In the genomic region with DNA sequence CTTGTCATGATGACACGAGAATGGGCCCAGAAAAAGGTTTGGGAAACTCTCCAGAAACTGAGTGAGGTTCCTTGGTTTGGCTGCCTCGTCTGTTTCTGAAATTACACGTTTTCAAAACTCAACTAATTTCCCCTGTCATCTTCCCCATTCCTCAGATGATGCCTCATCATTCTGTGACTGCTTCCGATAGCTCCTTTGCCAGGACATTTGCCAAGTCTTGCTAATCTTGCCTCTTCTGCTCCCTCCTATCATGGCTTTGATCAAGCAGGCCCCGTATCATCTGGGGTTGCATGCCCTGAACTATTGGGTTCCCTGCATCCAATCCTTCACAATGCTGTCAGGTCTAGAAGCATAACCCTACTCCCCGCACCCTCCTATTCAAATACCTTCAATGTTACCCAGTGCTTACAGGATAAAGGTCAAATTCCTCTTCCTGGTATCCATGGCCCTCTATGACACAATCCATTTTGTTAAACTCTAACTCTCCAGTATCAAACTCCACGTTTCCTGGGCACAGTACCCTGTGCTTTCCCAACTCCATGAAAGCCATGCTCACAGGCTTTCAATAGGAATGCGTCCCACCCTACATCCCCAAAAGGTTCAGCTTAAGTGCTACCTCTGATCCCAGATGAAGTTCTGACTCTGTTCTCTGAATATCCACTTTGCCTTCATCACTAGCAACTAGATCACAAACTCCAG, we compare ENCODE assay signal across 8 cellular contexts. TPM values are rescaled to one million over a fixed set of nuclear protein-coding genes. Genes with fewer than 3 reads are reported as not detected.
DNase-seq lines count a peak whose midpoint lies in the region; ATAC-seq and TF ChIP-seq lines count a peak whose summit lies in the region.

No MANE protein-coding gene starts in this region.

- H3K23me2 ChIP-seq in H9 (ENCODE audit: insufficient read length, low read depth, low read length, poor library complexity, severe bottlenecking), result no peaks in the 10 kb centered on the region

- no peak overlapping the region for H3T11ph ChIP-seq in H9 (ENCODE audit: low read length)

- WGBS in H9 (ENCODE audit: extremely low coverage, insufficient read length, low lambda C conversion rate), result no CpG with 5 or more reads among the region's 8 CpGs

- no peak overlapping the region for H3K4me3 Mint-ChIP-seq in H9
- no peak overlapping the region for H3K4me3 Mint-ChIP-seq in activated T-helper 2 cell treated with anti-CD3 and anti-CD28 coated beads, Interferon-gamma antibody, Interleukin-2, Interleukin-4, amounts not matched to agents 10 μg/mL and 5 μg/mL and 100 μg/mL, durations not matched to agents 14 hours and 24 hours and 36 hours (ENCODE audit: low read depth)

- H2BK120ac ChIP-seq in H9 (ENCODE audit: low read depth, low read length, poor library complexity, severe bottlenecking), result no peak overlapping the region

- H4K5ac ChIP-seq in H9 (ENCODE audit: insufficient read length, low read depth, low read length), result no peak overlapping the region

- H2BK5ac ChIP-seq in H9 (ENCODE audit: insufficient read length, low read length), result no peak overlapping the region

- H3K56ac ChIP-seq in H9 (ENCODE audit: insufficient read length, low read depth, low read length), result no peak overlapping the region

- no peak for TF ChIP-seq CTCF in H9 (conservative IDR thresholded peaks at IDR 0.05)

- no peak overlapping the region for H4K8ac ChIP-seq in H9 (replicated peaks; ENCODE audit: insufficient read length, low read depth, low read length)

- no peak overlapping the region for H3K18ac ChIP-seq in H9 (ENCODE audit: insufficient read length, low read depth, low read length)

- no peaks in the 10 kb centered on the region for H3K4me1 ChIP-seq in H9 (ENCODE audit: insufficient read depth, low read length)

- H3K27me3 ChIP-seq in H9 (ENCODE audit: insufficient read depth, low read length), result no peaks in the 10 kb centered on the region

- no peak overlapping the region for H2BK15ac ChIP-seq in H9 (ENCODE audit: low read depth, low read length)

- H3K4me2 ChIP-seq in H9 (ENCODE audit: insufficient read depth, insufficient read length, low read length), result no peak overlapping the region

- no peaks in the 10 kb centered on the region for H3K9me3 ChIP-seq in H9 (ENCODE audit: control insufficient read depth, low read depth, low read length)

- no peak overlapping the region for H2AK5ac ChIP-seq in H9 (ENCODE audit: insufficient read length, low read length)

- peaks cover 49 to 80% (median 61%) of the 10 kb centered on the region in 3 experiments; a peak in 6 of 7 replicates for H3K36me3 Mint-ChIP-seq in H9 (ENCODE audit: insufficient read depth in 1 of 3, low read depth in 3 of 3)
- H3K36me3 Mint-ChIP-seq in activated T-helper 2 cell treated with anti-CD3 and anti-CD28 coated beads, Interferon-gamma antibody, Interleukin-2, Interleukin-4, amounts not matched to agents 10 μg/mL and 5 μg/mL and 100 μg/mL, durations not matched to agents 14 hours and 24 hours and 36 hours (ENCODE audit: low read depth), result peaks cover 76% of the 10 kb centered on the region

- intact Hi-C loops in activated T-helper 2 cell treated with anti-CD3 and anti-CD28 coated beads, Interferon-gamma antibody, Interleukin-2, Interleukin-4, amounts not matched to agents 10 μg/mL and 5 μg/mL and 100 μg/mL, durations not matched to agents 14 hours and 24 hours and 36 hours (cut with micrococcal nuclease), result no loop called here

- H4K20me1 ChIP-seq in H9 (ENCODE audit: control insufficient read depth, insufficient read depth, insufficient read length), result peaks cover 3% of the 10 kb centered on the region

- no peak overlapping the region for H2AFZ ChIP-seq in H9 (ENCODE audit: low read length)

- no peaks in the 10 kb centered on the region; a peak in 1 of 4 replicates for H3K4me1 Mint-ChIP-seq in H9
- H3K4me1 Mint-ChIP-seq in activated T-helper 2 cell treated with anti-CD3 and anti-CD28 coated beads, Interferon-gamma antibody, Interleukin-2, Interleukin-4, amounts not matched to agents 10 μg/mL and 5 μg/mL and 100 μg/mL, durations not matched to agents 14 hours and 24 hours and 36 hours (ENCODE audit: low read depth), result no peaks in the 10 kb centered on the region

- no peaks in the 10 kb centered on the region for H3K79me1 ChIP-seq in H9 (ENCODE audit: insufficient read depth, low read depth, low read length, poor library complexity, severe bottlenecking)

- no peaks in the 10 kb centered on the region for H3K79me2 ChIP-seq in H9 (ENCODE audit: insufficient read depth, low read length)

- no peak overlapping the region for H3K14ac ChIP-seq in H9 (ENCODE audit: insufficient read depth, low read length)

- no peaks in the 10 kb centered on the region for H3K27me3 Mint-ChIP-seq in H9 (ENCODE audit: low read depth)
- no peaks in the 10 kb centered on the region for H3K27me3 Mint-ChIP-seq in activated T-helper 2 cell treated with anti-CD3 and anti-CD28 coated beads, Interferon-gamma antibody, Interleukin-2, Interleukin-4, amounts not matched to agents 10 μg/mL and 5 μg/mL and 100 μg/mL, durations not matched to agents 14 hours and 24 hours and 36 hours (ENCODE audit: low read depth)

- peak overlapping the region; percentile 20 to 68 (median 58); a peak in 4 of 7 replicates for H3K27ac Mint-ChIP-seq in H9
- H3K27ac Mint-ChIP-seq in activated T-helper 2 cell treated with anti-CD3 and anti-CD28 coated beads, Interferon-gamma antibody, Interleukin-2, Interleukin-4, amounts not matched to agents 10 μg/mL and 5 μg/mL and 100 μg/mL, durations not matched to agents 14 hours and 24 hours and 36 hours, result peak overlapping the region; percentile 9

- H2BK12ac ChIP-seq in H9 (ENCODE audit: insufficient read length, low read depth, low read length), result no peak overlapping the region

- no peak overlapping the region for H3K23ac ChIP-seq in H9 (ENCODE audit: insufficient read length, low read depth, low read length)

- no peaks in the 10 kb centered on the region for H3K9me3 Mint-ChIP-seq in H9
- H3K9me3 Mint-ChIP-seq in activated T-helper 2 cell treated with anti-CD3 and anti-CD28 coated beads, Interferon-gamma antibody, Interleukin-2, Interleukin-4, amounts not matched to agents 10 μg/mL and 5 μg/mL and 100 μg/mL, durations not matched to agents 14 hours and 24 hours and 36 hours, result no peaks in the 10 kb centered on the region

- no peak for ATAC-seq in GM18520 (IDR thresholded peaks at IDR 0.05; ENCODE audit: unreplicated experiment)

- H3K27ac ChIP-seq in H9 (ENCODE audit: insufficient read length, low read depth, low read length), result no peak overlapping the region

- no peak overlapping the region for H2BK20ac ChIP-seq in H9 (ENCODE audit: low read depth, low read length, poor library complexity, severe bottlenecking)

- no peak for DNase-seq in H9
- DNase-seq in activated T-helper 2 cell treated with anti-CD3 and anti-CD28 coated beads, Interferon-gamma antibody, Interleukin-2, Interleukin-4, amounts not matched to agents 10 μg/mL and 5 μg/mL and 100 μg/mL, durations not matched to agents 14 hours and 24 hours and 36 hours (ENCODE audit: low spot score), result no peak
- peak; percentile 72 for DNase-seq in glomerular visceral epithelial cell (ENCODE audit: extremely low spot score)
- DNase-seq in renal cortical epithelial cell (ENCODE audit: low read depth), result peak; percentile 80
- no peak for DNase-seq in NK-92 treated with Interleukin-12 subunit alpha and Interleukin-12 subunit beta, amount 100 ng/mL, for 24 hours (lab: John Stamatoyannopoulos, UW)
- no peak for DNase-seq in NCI-H2171 treated with DMSO at 0.1 percent for 48 hours (lab: John Stamatoyannopoulos, UW)
- no peak for DNase-seq in activated CD4-positive, CD25-positive, alpha-beta regulatory T cell treated with anti-CD3 and anti-CD28 coated beads, Interleukin-2, amount 50 U/mL, for 72 hours

- H3K4ac ChIP-seq in H9 (ENCODE audit: low read depth, low read length), result no peak overlapping the region

- H4K91ac ChIP-seq in H9 (ENCODE audit: insufficient read length, low read depth, low read length), result no peak overlapping the region

- no peak overlapping the region for H3K9ac ChIP-seq in H9 (ENCODE audit: extremely low read depth, insufficient read length, low read length)

RNA-seq across cellular contexts. Expression of a gene that starts 22.2 kb away (rescaled TPM):
- total RNA-seq in H9 (2021) (12.6 and 12.9 TPM in 2 replicates), renal cortical epithelial cell (2.9 and 9.0 TPM in 2 replicates)
- total RNA-seq in activated T-helper 2 cell treated with anti-CD3 and anti-CD28 coated beads, Interferon-gamma antibody, Interleukin-2, Interleukin-4, amounts not matched to agents 10 μg/mL and 5 μg/mL and 100 μg/mL, durations not matched to agents 14 hours and 24 hours and 36 hours, result 0.44 and 0.46 TPM in 2 replicates

RNA-seq across cellular contexts. Expression of a gene that starts 35.8 kb away (rescaled TPM):
- 89.8 and 90.6 TPM in 2 replicates for total RNA-seq in H9 (2021)
- 145 TPM in 2 replicates for total RNA-seq in activated T-helper 2 cell treated with anti-CD3 and anti-CD28 coated beads, Interferon-gamma antibody, Interleukin-2, Interleukin-4, amounts not matched to agents 10 μg/mL and 5 μg/mL and 100 μg/mL, durations not matched to agents 14 hours and 24 hours and 36 hours
- total RNA-seq in renal cortical epithelial cell, result 19.3 and 46.8 TPM in 2 replicates

Comparison
In these comparisons a context has a peak if more than half of its experiments do, and no peak if none do; other contexts are left out.
1. DNase-seq: peak in glomerular visceral epithelial cell (single experiment) and renal cortical epithelial cell (single experiment); none in H9 (single experiment), activated T-helper 2 cell treated with anti-CD3 and anti-CD28 coated beads, Interferon-gamma antibody, Interleukin-2, Interleukin-4, amounts not matched to agents 10 μg/mL and 5 μg/mL and 100 μg/mL, durations not matched to agents 14 hours and 24 hours and 36 hours (single experiment), NK-92 treated with Interleukin-12 subunit alpha and Interleukin-12 subunit beta, amount 100 ng/mL, for 24 hours (single experiment), NCI-H2171 treated with DMSO at 0.1 percent for 48 hours (single experiment) and activated CD4-positive, CD25-positive, alpha-beta regulatory T cell treated with anti-CD3 and anti-CD28 coated beads, Interleukin-2, amount 50 U/mL, for 72 hours (single experiment).